Comparison of ENCODE assay signal across 9 cellular contexts in the genomic region with DNA sequence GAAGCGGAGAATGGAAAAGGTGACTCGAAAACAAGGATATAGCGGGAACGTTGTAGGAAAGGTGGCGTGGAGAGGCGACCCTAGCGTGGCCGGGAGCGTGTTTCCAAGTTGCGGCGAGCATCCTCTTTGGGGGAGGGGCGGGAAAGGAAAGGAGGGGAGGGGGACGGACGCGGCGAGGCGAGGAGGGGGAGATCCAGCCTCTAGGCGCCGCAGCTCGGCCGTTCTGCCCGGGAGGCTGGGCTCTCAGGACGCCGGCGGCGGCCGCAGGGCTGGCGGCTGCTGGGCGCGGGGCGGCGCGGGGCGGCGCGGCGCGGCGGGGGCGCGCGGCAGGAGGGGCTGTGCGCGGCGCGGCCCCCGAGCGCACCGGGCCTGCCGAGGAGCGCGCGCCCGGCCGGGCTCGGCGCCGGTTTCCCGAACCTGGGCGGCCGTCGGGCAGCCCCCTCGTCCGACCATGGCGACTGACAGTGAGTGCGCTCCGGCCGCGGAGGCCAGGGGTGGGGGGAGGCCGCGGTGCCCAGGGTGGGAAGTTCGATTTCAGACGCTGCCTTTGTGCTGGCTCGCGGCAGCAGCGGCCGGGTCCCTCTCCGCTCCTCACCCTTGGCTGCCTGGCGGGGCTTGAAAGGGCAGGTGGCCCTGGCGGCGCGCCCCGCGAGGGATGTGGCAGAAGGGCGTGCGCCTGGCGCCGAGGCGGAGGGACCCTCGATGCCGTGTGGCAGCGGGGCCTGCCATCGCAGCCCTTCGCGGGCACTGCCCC. TPM values are rescaled to one million over a fixed set of nuclear protein-coding genes. Genes with fewer than 3 reads are reported as not detected.
A peak's percentile ranks its signal among the peaks of the same experiment; 100 is the strongest.
DNase-seq lines count a peak whose midpoint lies in the region; ATAC-seq and TF ChIP-seq lines count a peak whose summit lies in the region.
"Had no signal": no experiment of that assay in that cellular context is flagged by ENCODE, and none has a peak within 500 bp of the region (broad histone marks: within the 10 kb centered on the region; RNA-seq: fewer than 3 reads in every experiment).

A gene (plus strand): TSS at position 357 of the 754 bp plus-strand sequence.

- H3K4me1 Mint-ChIP-seq in naive thymus-derived CD4-positive, alpha-beta T cell, result peaks cover 0 to 14% (median 8%) of the 10 kb centered on the region in 7 donors

- ATAC-seq in PC-3 (peak; percentile 58), HG02981 (IDR thresholded peaks at IDR 0.05; ENCODE audit: unreplicated experiment) (no peak)
- ATAC-seq in naive thymus-derived CD4-positive, alpha-beta T cell, result peak; percentile 24

- H3K27me3 ChIP-seq in GM06990 (replicated peaks; ENCODE audit: control insufficient read depth, insufficient read depth, low read length) (no peaks in the 10 kb centered on the region; the same call in 1 of the 2 replicates), PC-3 (ENCODE audit: low read length) (peaks cover 39% of the 10 kb centered on the region)
- H3K27me3 ChIP-seq in effector memory CD4-positive, alpha-beta T cell (replicated peaks; ENCODE audit: control insufficient read depth, insufficient read depth, low read length, poor library complexity, severe bottlenecking), result peaks cover 25% of the 10 kb centered on the region
- peaks cover 3 to 16% of the 10 kb centered on the region in 2 donors for H3K27me3 ChIP-seq in naive thymus-derived CD4-positive, alpha-beta T cell (ENCODE audit: control insufficient read depth in 2 of 2, insufficient read depth in 2 of 2, low read length in 2 of 2)

- H3K36me3 ChIP-seq in GM06990 (ENCODE audit: control insufficient read depth, insufficient read depth, low read length) (no peaks in the 10 kb centered on the region), PC-3 (ENCODE audit: low read depth, low read length) (no peaks in the 10 kb centered on the region)
- H3K36me3 ChIP-seq in effector memory CD4-positive, alpha-beta T cell (ENCODE audit: control insufficient read depth, insufficient read depth, low read length), result no peaks in the 10 kb centered on the region
- H3K36me3 ChIP-seq in naive thymus-derived CD4-positive, alpha-beta T cell (ENCODE audit: control insufficient read depth in 2 of 3, insufficient read depth in 3 of 3, low read length in 3 of 3), result no peaks in the 10 kb centered on the region

- H3K9me2 ChIP-seq in PC-3 (replicated peaks; ENCODE audit: low read length), result no peaks in the 10 kb centered on the region

- peak within 1 kb of the TSS; percentile 67 for H2AFZ ChIP-seq in PC-3 (ENCODE audit: low read length)

- no TSS peak for BruUV-seq in PC-3 (replicated peaks; lab: Mats Ljungman, UMichigan)

- TF ChIP-seq CTCF in GM06990 (IDR thresholded peaks at IDR 0.05; ENCODE audit: insufficient read depth, low read length, poor library complexity, severe bottlenecking), result no peak
- TF ChIP-seq CTCF in PC-3 (conservative IDR thresholded peaks at IDR 0.05; ENCODE audit: low read depth, low read length), result no peak

- no peaks in the 10 kb centered on the region for H3F3A ChIP-seq in PC-3 (ENCODE audit: low read length, unreplicated experiment)

- H3K9ac ChIP-seq in PC-3 (ENCODE audit: low read length), result no peak within 1 kb of the TSS
- H3K9ac ChIP-seq: KMS-11 had no signal

- H3K4me2 ChIP-seq in PC-3 (ENCODE audit: low read length), result peak within 1 kb of the TSS; percentile 82
- H3K4me2 ChIP-seq: KMS-11 had no signal

- peaks cover 32 to 86% (median 52%) of the 10 kb centered on the region in 5 donors for H3K27me3 Mint-ChIP-seq in naive thymus-derived CD4-positive, alpha-beta T cell

- no peaks in the 10 kb centered on the region for H3K9me3 ChIP-seq in PC-3 (ENCODE audit: low read length)
- no peaks in the 10 kb centered on the region for H3K9me3 ChIP-seq in effector memory CD4-positive, alpha-beta T cell (ENCODE audit: control insufficient read depth, low read length)
- no peaks in the 10 kb centered on the region for H3K9me3 ChIP-seq in naive thymus-derived CD4-positive, alpha-beta T cell (ENCODE audit: control insufficient read depth in 2 of 3, low read length in 3 of 3)

- no peak within 1 kb of the TSS for H3K27ac ChIP-seq in PC-3 (ENCODE audit: low read length)
- no peak within 1 kb of the TSS for H3K27ac ChIP-seq in effector memory CD4-positive, alpha-beta T cell (ENCODE audit: insufficient read depth, low read length, poor library complexity, severe bottlenecking)
- H3K27ac ChIP-seq in naive thymus-derived CD4-positive, alpha-beta T cell (ENCODE audit: low read depth, low read length), result no peak within 1 kb of the TSS
- H3K27ac ChIP-seq: KMS-11 had no signal

- DNase-seq in GM06990 (ENCODE audit: extremely low read depth, insufficient read length), result peak; percentile 18
- DNase-seq in PC-3, result no peak
- no peak for DNase-seq in effector memory CD4-positive, alpha-beta T cell
- DNase-seq in naive thymus-derived CD4-positive, alpha-beta T cell, result peak in 6 of 9 donors; percentile 6 to 28 (median 12)
- no peak for DNase-seq in GF-D8 (lab: John Stamatoyannopoulos, UW)
- no peak for DNase-seq in GM19238 (ENCODE audit: insufficient read length, low spot score)
- no peak for DNase-seq in NCI-H1048 (lab: John Stamatoyannopoulos, UW)

- CTCF ChIA-PET in PC-3 (lab: Charles Lee), result no interaction called here
- CTCF ChIA-PET in naive thymus-derived CD4-positive, alpha-beta T cell (lab: Charles Lee), result no interaction called here

- POLR2A ChIA-PET in PC-3 (lab: Charles Lee; ENCODE audit: unreplicated experiment), result no interaction called here
- POLR2A ChIA-PET in naive thymus-derived CD4-positive, alpha-beta T cell (lab: Charles Lee), result no interaction called here

- H3K27ac Mint-ChIP-seq in naive thymus-derived CD4-positive, alpha-beta T cell, result peak within 1 kb of the TSS in 1 of 9 donors; percentile 65

- H3K4me1 ChIP-seq in PC-3 (ENCODE audit: insufficient read depth, low read length), result peaks cover 4% of the 10 kb centered on the region; the same call in 1 of the 2 replicates
- no peaks in the 10 kb centered on the region for H3K4me1 ChIP-seq in effector memory CD4-positive, alpha-beta T cell (ENCODE audit: control insufficient read depth, insufficient read depth, low read length, poor library complexity, severe bottlenecking)
- peaks cover 0 to 5% of the 10 kb centered on the region in 2 donors for H3K4me1 ChIP-seq in naive thymus-derived CD4-positive, alpha-beta T cell (ENCODE audit: control insufficient read depth in 2 of 2, insufficient read depth in 2 of 2, low read length in 2 of 2)

- intact Hi-C loops in PC-3 (cut with micrococcal nuclease), result no loop called here
- intact Hi-C loops in naive thymus-derived CD4-positive, alpha-beta T cell (cut with micrococcal nuclease), result no loop called here

- peaks cover 0 to 1% (median 0%) of the 10 kb centered on the region in 11 donors for H3K9me3 Mint-ChIP-seq in naive thymus-derived CD4-positive, alpha-beta T cell

- no peaks in the 10 kb centered on the region for H3K79me2 ChIP-seq in PC-3 (ENCODE audit: low read length)

- H3K4me3 ChIP-seq in GM06990 (replicated peaks; ENCODE audit: low read depth, low read length) (peak within 1 kb of the TSS; percentile 48), PC-3 (ENCODE audit: low read length) (peak within 1 kb of the TSS; percentile 62)
- H3K4me3 ChIP-seq in effector memory CD4-positive, alpha-beta T cell (ENCODE audit: insufficient read depth, low read depth, low read length, poor library complexity, severe bottlenecking), result peak within 1 kb of the TSS; percentile 39
- peak within 1 kb of the TSS; percentile 35 for H3K4me3 ChIP-seq in naive thymus-derived CD4-positive, alpha-beta T cell (ENCODE audit: low read length)

- peaks cover 0 to 11% (median 4%) of the 10 kb centered on the region in 5 donors for H3K36me3 Mint-ChIP-seq in naive thymus-derived CD4-positive, alpha-beta T cell

- H3K4me3 Mint-ChIP-seq in naive thymus-derived CD4-positive, alpha-beta T cell, result peak within 1 kb of the TSS; percentile 76 to 88 (median 80)

- H4K20me1 ChIP-seq in PC-3 (ENCODE audit: low read length), result no peaks in the 10 kb centered on the region

RNA-seq across cellular contexts. Expression of the gene that starts here (rescaled TPM):
- total RNA-seq in PC-3 (2014; rRNA removed), result 15.6 and 17.6 TPM in 2 replicates
- total RNA-seq in naive thymus-derived CD4-positive, alpha-beta T cell, result not detected
- polyA plus RNA-seq in naive thymus-derived CD4-positive, alpha-beta T cell, result not detected

Comparison
In these comparisons a context has a peak if more than half of its experiments do, and no peak if none do; other contexts are left out.
1. RNA of the gene that starts here (total RNA-seq): 15.6 to 17.6 TPM in PC-3; not detected in naive thymus-derived CD4-positive, alpha-beta T cell; every median in the first group is over 10 times any median in the second.
2. Peak in DNase-seq, ATAC-seq and H3K4me3 ChIP-seq in naive thymus-derived CD4-positive, alpha-beta T cell; RNA of the gene not detected or under 1 TPM.
3. Peak in every context shown above with its lines, with median percentiles within 50 percentile points of each other: H3K4me3 ChIP-seq.